2 cellular contexts compared by ENCODE assay signal in genomic region chr3:195682104-195682742, GRCh38. TPM values are rescaled to one million over a fixed set of nuclear protein-coding genes. Genes with fewer than 3 reads are reported as not detected.
"Had no signal": no experiment of that assay in that cellular context is flagged by ENCODE, and none has a peak within 500 bp of the region (broad histone marks: within the 10 kb centered on the region; RNA-seq: fewer than 3 reads in every experiment).

No MANE protein-coding gene starts in this region.

RNA-seq across cellular contexts. Expression of gene MUC20, which starts 38.6 kb away (rescaled TPM):
- total RNA-seq: LHCN-M2, SJSA1 had no signal
